Comparison of ENCODE assay signal across 30 cellular contexts in the genomic region with DNA sequence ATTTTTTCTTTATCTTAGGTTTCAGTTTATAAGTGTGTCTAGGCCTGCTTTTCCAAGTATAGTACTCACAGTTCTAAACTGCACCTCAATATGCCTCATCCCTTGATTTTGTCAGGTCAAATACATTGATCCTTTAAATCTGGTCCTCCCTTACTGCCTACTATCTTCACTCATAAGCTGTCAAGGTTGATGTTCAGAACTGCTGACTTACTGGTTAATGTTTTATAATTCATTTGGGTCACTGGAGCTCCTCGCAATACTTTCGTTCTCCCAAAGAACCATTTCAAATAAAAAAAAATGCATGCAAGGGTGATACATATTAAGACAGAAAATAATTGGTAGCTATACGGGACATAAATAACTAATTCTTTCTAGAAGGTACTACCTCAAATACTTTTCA.
"Had no signal": no experiment of that assay in that cellular context is flagged by ENCODE, and none has a peak within 500 bp of the region (broad histone marks: within the 10 kb centered on the region; RNA-seq: fewer than 3 reads in every experiment).

No MANE protein-coding gene starts in this region.

- ATAC-seq: heart left ventricle; left cardiac atrium; left lung; natural killer cell; psoas muscle; sciatic nerve; stimulated activated naive B cell treated with anti-CD40 and anti-IgM and Interleukin-4, amounts not matched to agents 10 μg/mL and 1 μg/mL and 100 μg/mL, for 72 hours had no signal

- H3K9me3 Mint-ChIP-seq: immature natural killer cell; mesothelial cell of epicardium; naive B cell; natural killer cell; nephron progenitor cell; neural progenitor cell; stimulated activated naive B cell treated with anti-CD40 and anti-IgM and Interleukin-4, amounts not matched to agents 10 μg/mL and 1 μg/mL and 100 μg/mL, for 72 hours; stimulated activated naive CD8-positive, alpha-beta T cell treated with anti-CD3 and anti-CD28 coated beads, Interleukin-15, Interleukin-2, amounts not matched to agents 100 ng/mL and 50 ng/mL, for 24 hours; type B pancreatic cell had no signal

- H3K4me3 Mint-ChIP-seq: immature natural killer cell; mesothelial cell of epicardium; naive B cell; natural killer cell; nephron progenitor cell; neural progenitor cell; stimulated activated naive B cell treated with anti-CD40 and anti-IgM and Interleukin-4, amounts not matched to agents 10 μg/mL and 1 μg/mL and 100 μg/mL, for 72 hours; stimulated activated naive CD8-positive, alpha-beta T cell treated with anti-CD3 and anti-CD28 coated beads, Interleukin-15, Interleukin-2, amounts not matched to agents 100 ng/mL and 50 ng/mL, for 24 hours; type B pancreatic cell had no signal

- H2AFZ ChIP-seq: neural progenitor cell, parathyroid adenoma had no signal

- H3K4me1 Mint-ChIP-seq: immature natural killer cell; mesothelial cell of epicardium; naive B cell; natural killer cell; nephron progenitor cell; neural progenitor cell; stimulated activated naive B cell treated with anti-CD40 and anti-IgM and Interleukin-4, amounts not matched to agents 10 μg/mL and 1 μg/mL and 100 μg/mL, for 72 hours had no signal

- H3K9ac ChIP-seq: neural progenitor cell, parathyroid adenoma had no signal

- H3K4me2 ChIP-seq: neural progenitor cell had no signal

- H3K27me3 Mint-ChIP-seq: naive B cell; stimulated activated naive B cell treated with anti-CD40 and anti-IgM and Interleukin-4, amounts not matched to agents 10 μg/mL and 1 μg/mL and 100 μg/mL, for 72 hours; stimulated activated naive CD8-positive, alpha-beta T cell treated with anti-CD3 and anti-CD28 coated beads, Interleukin-15, Interleukin-2, amounts not matched to agents 100 ng/mL and 50 ng/mL, for 24 hours; type B pancreatic cell had no signal

- H3K36me3 ChIP-seq: neural progenitor cell, neutrophil, right atrium auricular region, suprapubic skin, thoracic aorta, tibial artery, vagina had no signal

- H3K27ac ChIP-seq: heart left ventricle, left lung, neural progenitor cell, neutrophil, parathyroid adenoma, psoas muscle, right atrium auricular region, skin epidermis, suprapubic skin, thoracic aorta, tibial artery, vagina had no signal

- H3K4me3 ChIP-seq: heart left ventricle, left lung, lung, neural progenitor cell, psoas muscle, right atrium auricular region, skin epidermis, suprapubic skin, thoracic aorta, tibial artery, vagina had no signal

- H3K27ac Mint-ChIP-seq: immature natural killer cell; mesothelial cell of epicardium; naive B cell; natural killer cell; nephron progenitor cell; neural progenitor cell; stimulated activated naive B cell treated with anti-CD40 and anti-IgM and Interleukin-4, amounts not matched to agents 10 μg/mL and 1 μg/mL and 100 μg/mL, for 72 hours; stimulated activated naive CD8-positive, alpha-beta T cell treated with anti-CD3 and anti-CD28 coated beads, Interleukin-15, Interleukin-2, amounts not matched to agents 100 ng/mL and 50 ng/mL, for 24 hours; type B pancreatic cell had no signal

- H3K36me3 Mint-ChIP-seq: natural killer cell, type B pancreatic cell had no signal

- H3K79me2 ChIP-seq: parathyroid adenoma had no signal

- H3K9me3 ChIP-seq: heart left ventricle, left lung, neutrophil, psoas muscle, right atrium auricular region, suprapubic skin, thoracic aorta, tibial artery, vagina had no signal

- H3K27me3 ChIP-seq: heart left ventricle, left lung, neural progenitor cell, neutrophil, right atrium auricular region, suprapubic skin, tibial artery, vagina had no signal

- DNase-seq: heart left ventricle; hypothalamus; immature natural killer cell; left cardiac atrium; left lung; mesendoderm; naive B cell; natural killer cell; nephron progenitor cell; occipital lobe; psoas muscle; stimulated activated CD4-positive, alpha-beta T cell treated with anti-CD3 and anti-CD28 coated beads, Interleukin-12 subunit alpha, Interleukin-12 subunit beta, amount 100 ng/mL, for 4 hours; stimulated activated CD4-positive, alpha-beta T cell treated with anti-CD3 and anti-CD28 coated beads, Interleukin-15, amount 100 ng/mL, for 24 hours; stimulated activated CD4-positive, alpha-beta T cell treated with anti-CD3 and anti-CD28 coated beads, Interleukin-2, amount 100 ng/mL, for 24 hours; stimulated activated CD4-positive, alpha-beta T cell treated with anti-CD3 and anti-CD28 coated beads, Interleukin-4, amount 100 ng/mL, for 1 hour; stimulated activated naive B cell treated with anti-CD40 and anti-IgM and Interleukin-4, amounts not matched to agents 10 μg/mL and 1 μg/mL and 100 μg/mL, for 72 hours; tibial artery had no signal

- H3K4me1 ChIP-seq: heart left ventricle, left lung, neural progenitor cell, parathyroid adenoma, psoas muscle, right atrium auricular region, suprapubic skin, tibial artery, vagina had no signal
